Comparison of ENCODE assay signal across 20 cellular contexts in the genomic region with DNA sequence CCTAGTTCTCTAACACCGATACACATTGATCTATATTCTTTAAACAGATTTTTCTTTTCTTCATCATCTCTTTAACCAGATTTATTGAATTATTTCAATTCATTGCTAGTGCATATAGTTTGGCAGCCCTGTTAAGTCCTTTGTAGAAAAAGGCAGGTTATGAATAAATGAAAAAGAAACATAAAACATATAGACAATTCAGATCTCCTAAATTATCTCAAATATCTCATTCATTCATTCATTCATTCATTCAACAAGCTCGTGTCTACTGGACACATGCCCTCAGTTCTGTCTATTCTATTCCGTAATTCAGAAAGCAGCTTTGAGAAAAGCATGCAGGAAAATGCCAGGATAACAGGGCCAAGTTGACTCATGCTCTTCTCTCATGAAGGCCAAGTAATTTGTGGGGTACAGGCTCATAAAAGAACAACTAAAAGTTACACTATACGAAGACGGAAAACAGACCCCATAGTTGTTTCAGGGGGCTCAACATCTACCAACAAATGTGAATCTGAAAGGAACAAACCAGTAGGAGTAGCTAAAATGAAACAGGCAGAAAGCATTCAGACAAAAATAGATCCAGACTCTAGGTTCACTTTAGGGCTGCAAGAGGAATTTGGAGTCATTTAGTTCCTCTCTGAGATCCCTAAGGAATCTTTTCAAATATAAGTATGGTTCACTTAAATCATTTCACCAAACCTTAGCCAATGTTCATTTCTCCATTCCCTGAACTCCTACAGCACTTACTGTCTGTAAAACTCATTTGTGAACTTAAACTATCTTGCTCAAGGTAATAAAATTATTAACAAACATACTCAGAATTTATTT. TPM values are rescaled to one million over a fixed set of nuclear protein-coding genes. Genes with fewer than 3 reads are reported as not detected.
DNase-seq lines count a peak whose midpoint lies in the region; ATAC-seq, FAIRE-seq and TF ChIP-seq lines count a peak whose summit lies in the region.
"Had no signal": no experiment of that assay in that cellular context is flagged by ENCODE, and none has a peak within 500 bp of the region (broad histone marks: within the 10 kb centered on the region; RNA-seq: fewer than 3 reads in every experiment).

No MANE protein-coding gene starts in this region.

- H4K20me1 ChIP-seq in keratinocyte (ENCODE audit: control insufficient read depth, extremely low read depth, insufficient read depth, low read length): peaks cover 4% of the 10 kb centered on the region

- no peak overlapping the region for H3K27ac ChIP-seq in keratinocyte (ENCODE audit: control insufficient read depth, insufficient read depth, low read length)
- H3K27ac ChIP-seq: BLaER1 treated with 17β-estradiol and CSF1 and Interleukin-3, amounts not matched to agents 10 nM and 100 nM; SJCRH30; skin epidermis had no signal

- no peaks in the 10 kb centered on the region for H3K36me3 ChIP-seq in keratinocyte (ENCODE audit: control insufficient read depth in 2 of 2, extremely low read depth in 1 of 2, insufficient read depth in 2 of 2, low read length in 2 of 2)

- intact Hi-C loops in left colon (cut with DNase I, micrococcal nuclease): no loop called here

- peak overlapping the region; percentile 50 for H3K4me2 ChIP-seq in keratinocyte (ENCODE audit: control insufficient read depth, extremely low read depth, insufficient read depth, low read depth, low read length)

- no peak overlapping the region for H3K4me3 Mint-ChIP-seq in glutamatergic neuron (ENCODE audit: unreplicated experiment)
- H3K4me3 Mint-ChIP-seq: activated CD4-positive, alpha-beta memory T cell treated with anti-CD3 and anti-CD28 coated beads for 36 hours; activated T-helper 17 cell treated with anti-CD3 and anti-CD28 coated beads, Interleukin-2, amount 50 U/mL, for 72 hours; IgD-negative memory B cell had no signal

- peaks cover 3% of the 10 kb centered on the region for H3K9me1 ChIP-seq in keratinocyte (ENCODE audit: control insufficient read depth, extremely low read depth, insufficient read depth, low read length)

- no peak overlapping the region for H3K9ac ChIP-seq in keratinocyte (ENCODE audit: control insufficient read depth, extremely low read depth, insufficient read depth, low read length)
- H3K9ac ChIP-seq: BLaER1 treated with 17β-estradiol and CSF1 and Interleukin-3, amounts not matched to agents 10 nM and 100 nM had no signal

- FAIRE-seq in GM12892 (lab: Jason Lieb, UNC) (peak; percentile 14), keratinocyte (lab: Jason Lieb, UNC) (peak; percentile 65)

- H3K4me1 ChIP-seq in keratinocyte (ENCODE audit: control insufficient read depth, extremely low read depth, insufficient read depth, low read length): peaks cover 10% of the 10 kb centered on the region
- H3K4me1 ChIP-seq: SJCRH30 had no signal

- ATAC-seq in left colon: no peak
- ATAC-seq: activated T-helper 17 cell treated with anti-CD3 and anti-CD28 coated beads, Interleukin-2, amount 50 U/mL, for 72 hours; HCT116 had no signal

- H3K36me3 Mint-ChIP-seq in glutamatergic neuron (ENCODE audit: unreplicated experiment): no peaks in the 10 kb centered on the region

- DNase-seq in AG20443 (ENCODE audit: low spot score): peak; percentile 64
- DNase-seq in GM12892 (ENCODE audit: insufficient read length): no peak
- DNase-seq in astrocyte of the spinal cord (ENCODE audit: low read depth, low spot score): peak; percentile 38
- no peak for DNase-seq in keratinocyte (ENCODE audit: low read depth, low spot score)
- DNase-seq in HuH-7 (ENCODE audit: low spot score): no peak
- no peak for DNase-seq in glutamatergic neuron
- DNase-seq in NCI-H1048 (lab: John Stamatoyannopoulos, UW): no peak
- DNase-seq in left colon: no peak
- DNase-seq: activated CD4-positive, alpha-beta memory T cell treated with anti-CD3 and anti-CD28 coated beads for 36 hours; anterior cingulate cortex; DMS79; NCI-H1417 treated with DMSO at 0.1 percent for 48 hours; nucleus accumbens; SJCRH30; stimulated activated naive CD4-positive, alpha-beta T cell had no signal

- H3K4me1 Mint-ChIP-seq in glutamatergic neuron (ENCODE audit: low read depth, unreplicated experiment): peaks cover 8% of the 10 kb centered on the region

- peaks cover 3% of the 10 kb centered on the region for H3K9me3 Mint-ChIP-seq in glutamatergic neuron (ENCODE audit: unreplicated experiment)
- H3K9me3 Mint-ChIP-seq: activated CD4-positive, alpha-beta memory T cell treated with anti-CD3 and anti-CD28 coated beads for 36 hours; activated T-helper 17 cell treated with anti-CD3 and anti-CD28 coated beads, Interleukin-2, amount 50 U/mL, for 72 hours; IgD-negative memory B cell had no signal

- TF ChIP-seq CTCF in astrocyte of the spinal cord (IDR thresholded peaks at IDR 0.05; ENCODE audit: low read depth, low read length) (no peak), keratinocyte (optimal IDR thresholded peaks at IDR 0.05 in 1 of 3, IDR thresholded peaks at IDR 0.05 in 1 of 3, conservative IDR thresholded peaks at IDR 0.05 in 1 of 3; ENCODE audit: extremely low read depth in 1 of 3, insufficient read depth in 2 of 3, low read length in 3 of 3) (no peak), glutamatergic neuron (IDR thresholded peaks at IDR 0.05; ENCODE audit: partially characterized antibody, unreplicated experiment) (no peak)

- no peak for TF ChIP-seq POLR2A in GM12892 (IDR thresholded peaks at IDR 0.05; ENCODE audit: low read depth, low read length)

- dilution Hi-C loops in keratinocyte (cut with MboI; ENCODE audit: extremely low pct_ligation_motif_present, low sequenced_read_pairs): no loop called here

- no peaks in the 10 kb centered on the region for H3K27me3 ChIP-seq in keratinocyte (ENCODE audit: control insufficient read depth, extremely low read depth, insufficient read depth, low read length)
- H3K27me3 ChIP-seq: BLaER1 treated with 17β-estradiol and CSF1 and Interleukin-3, amounts not matched to agents 10 nM and 100 nM; SJCRH30 had no signal

- H3K79me2 ChIP-seq in keratinocyte (ENCODE audit: control insufficient read depth, insufficient read depth, low read length): peaks cover 99% of the 10 kb centered on the region

- H3K27ac Mint-ChIP-seq in glutamatergic neuron (ENCODE audit: unreplicated experiment): no peak overlapping the region
- H3K27ac Mint-ChIP-seq: activated CD4-positive, alpha-beta memory T cell treated with anti-CD3 and anti-CD28 coated beads for 36 hours; activated T-helper 17 cell treated with anti-CD3 and anti-CD28 coated beads, Interleukin-2, amount 50 U/mL, for 72 hours had no signal

- H3K4me3 ChIP-seq in astrocyte of the spinal cord (ENCODE audit: low read depth, low read length) (no peak overlapping the region), keratinocyte (ENCODE audit: control insufficient read depth in 2 of 3, extremely low read depth in 1 of 3, insufficient read depth in 2 of 3, low read depth in 1 of 3, low read length in 3 of 3) (no peak overlapping the region)
- H3K4me3 ChIP-seq: BLaER1 treated with 17β-estradiol and CSF1 and Interleukin-3, amounts not matched to agents 10 nM and 100 nM; SJCRH30; skin epidermis had no signal

- H3K9me3 ChIP-seq in keratinocyte (ENCODE audit: control insufficient read depth, low read depth, low read length): no peaks in the 10 kb centered on the region
- H3K9me3 ChIP-seq: SJCRH30 had no signal

- in situ Hi-C loops in astrocyte of the spinal cord (cut with HindIII; ENCODE audit: low sequenced_read_pairs): no loop called here

- H3K27me3 Mint-ChIP-seq in glutamatergic neuron (ENCODE audit: unreplicated experiment): peaks cover 2% of the 10 kb centered on the region
- H3K27me3 Mint-ChIP-seq: activated CD4-positive, alpha-beta memory T cell treated with anti-CD3 and anti-CD28 coated beads for 36 hours; activated T-helper 17 cell treated with anti-CD3 and anti-CD28 coated beads, Interleukin-2, amount 50 U/mL, for 72 hours; IgD-negative memory B cell had no signal

- no peak overlapping the region for H2AFZ ChIP-seq in keratinocyte (ENCODE audit: control insufficient read depth, low read length)

RNA-seq across cellular contexts. Expression of a gene that starts 7.5 kb away (rescaled TPM):
- 22.8 TPM for polyA plus RNA-seq in GM12892 (2012; ENCODE audit: missing spikeins)
- polyA plus RNA-seq in keratinocyte: 16.1 to 21.4 TPM (median 16.7 TPM) in 3 replicates
- 25.8 TPM for polyA plus RNA-seq in keratinocyte (2011; ENCODE audit: low read depth)
- 7.6 and 17.2 TPM in 2 replicates for polyA plus RNA-seq in keratinocyte (2011; cell fraction: cytosol; rRNA removed)
- 20.4 and 21.2 TPM in 2 replicates for polyA plus RNA-seq in keratinocyte (2011; cell fraction: nucleus; rRNA removed)
- polyA plus RNA-seq in keratinocyte (2012; ENCODE audit: low replicate concordance): 12.7 and 20.0 TPM in 2 replicates
- 16.0 to 113 TPM (median 67.4 TPM) in 3 replicates for polyA minus RNA-seq in keratinocyte
- 20.1 TPM for polyA minus RNA-seq in keratinocyte (2011; cell fraction: cytosol; rRNA and poly(A)+ RNA removed)
- 24.0 and 66.2 TPM in 2 replicates for polyA minus RNA-seq in keratinocyte (2011; cell fraction: nucleus; rRNA and poly(A)+ RNA removed)
- total RNA-seq in glutamatergic neuron (ENCODE audit: unreplicated experiment) (31.6 TPM), left colon (10 to 100 TPM; 44.3 to 48.6 TPM)

Comparison
In these comparisons a context has a peak if more than half of its experiments do, and no peak if none do; other contexts are left out.
1. DNase-seq: peak in AG20443 (single experiment) and astrocyte of the spinal cord (single experiment); none in GM12892 (single experiment), keratinocyte (single experiment), HuH-7 (single experiment), glutamatergic neuron (single experiment), NCI-H1048 (single experiment) and left colon (0 of 2).